In the genomic region with DNA sequence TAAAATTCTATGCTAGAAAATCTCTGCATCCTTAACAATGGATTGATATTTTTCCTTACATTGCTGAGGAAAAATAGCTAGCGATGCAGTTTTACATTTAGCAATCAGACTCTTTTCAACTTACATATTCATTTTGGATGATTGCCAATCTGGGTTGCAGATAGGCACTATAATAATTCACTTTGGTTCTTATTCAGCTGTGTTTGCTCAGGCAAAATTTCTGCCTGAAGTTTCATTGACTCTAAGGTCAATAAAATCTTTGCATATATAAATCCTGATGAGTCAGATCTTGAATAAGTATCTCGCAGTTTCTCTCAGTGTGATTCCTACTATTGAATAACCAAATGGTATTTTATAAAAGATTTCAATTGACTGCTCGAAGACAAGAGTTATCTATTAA, we compare ENCODE assay signal across 25 cellular contexts.
"Had no signal": no experiment of that assay in that cellular context is flagged by ENCODE, and none has a peak within 500 bp of the region (broad histone marks: within the 10 kb centered on the region; RNA-seq: fewer than 3 reads in every experiment).

No MANE protein-coding gene starts in this region.

- H3K27ac ChIP-seq: brain microvascular endothelial cell, colonic mucosa, lower lobe of right lung, ovary, testis, VCaP had no signal

- H3K27me3 ChIP-seq: brain microvascular endothelial cell, colonic mucosa, ovary, testis had no signal

- H3K36me3 ChIP-seq: brain microvascular endothelial cell, colonic mucosa, lower lobe of right lung, ovary had no signal

- H3K9me3 ChIP-seq: colonic mucosa, lower lobe of right lung, ovary, testis had no signal

- H3K4me3 ChIP-seq: colonic mucosa, lower lobe of right lung, ovary, testis had no signal

- DNase-seq: activated CD4-positive, alpha-beta T cell treated with anti-CD3 and anti-CD28 coated beads, Interleukin-2, amount 50 U/mL, for 1 hour; activated CD4-positive, CD25-positive, alpha-beta regulatory T cell treated with anti-CD3 and anti-CD28 coated beads, Interleukin-2, amount 50 U/mL, for 72 hours; activated CD8-positive, alpha-beta memory T cell treated with anti-CD3 and anti-CD28 coated beads for 24 hours; activated CD8-positive, alpha-beta memory T cell treated with anti-CD3 and anti-CD28 coated beads, Interleukin-2, amount 50 U/mL, for 48 hours; activated effector memory CD4-positive, alpha-beta T cell treated with anti-CD3 and anti-CD28 coated beads, Interleukin-2, amount 50 U/mL, for 16 hours; activated naive CD4-positive, alpha-beta T cell treated with anti-CD3 and anti-CD28 coated beads, Interleukin-2, amount 50 U/mL, for 16 hours; activated T-cell treated with anti-CD3 and anti-CD28 coated beads, Interleukin-2, amount 50 U/mL, for 72 hours; aorta; brain microvascular endothelial cell; colonic mucosa; endodermal cell; erythroblast; foreskin melanocyte; glutamatergic neuron; hypothalamus; islet precursor cell; left colon; lower lobe of right lung; natural killer cell; ovary; stimulated activated CD4-positive, alpha-beta T cell treated with anti-CD3 and anti-CD28 coated beads, Interleukin-4, amount 100 ng/mL, for 24 hours; testis had no signal

- ATAC-seq: activated T-cell treated with anti-CD3 and anti-CD28 coated beads, Interleukin-2, amount 50 U/mL, for 72 hours; left colon; lower lobe of right lung; natural killer cell; sciatic nerve; stimulated activated memory B cell treated with anti-CD40 and anti-IgM and Interleukin-4, amounts not matched to agents 10 μg/mL and 1 μg/mL and 100 μg/mL, for 72 hours had no signal

- H3K4me1 ChIP-seq: colonic mucosa, lower lobe of right lung, testis had no signal
